ENCODE assay signal across 8 cellular contexts in the genomic region with DNA sequence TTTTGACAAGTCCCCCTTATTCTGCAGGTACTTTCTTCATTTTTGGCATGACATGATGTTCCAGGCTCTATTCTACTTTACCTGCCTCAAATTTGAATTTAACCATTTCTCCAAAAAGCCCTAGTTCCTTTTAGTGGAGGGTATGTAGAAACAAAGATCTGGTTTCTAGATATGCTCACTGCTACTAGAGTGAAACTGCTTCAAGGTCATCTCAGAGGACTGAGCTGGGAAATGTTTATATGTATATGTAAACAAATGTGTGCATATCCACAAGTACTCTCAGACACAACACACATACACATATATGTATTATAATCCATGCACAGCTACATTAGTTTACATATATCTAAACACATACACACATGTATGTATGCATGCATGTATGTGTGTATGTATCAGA.
"Had no signal": no experiment of that assay in that cellular context is flagged by ENCODE, and none has a peak within 500 bp of the region (broad histone marks: within the 10 kb centered on the region; RNA-seq: fewer than 3 reads in every experiment).

No MANE protein-coding gene starts in this region.

- H3K9ac ChIP-seq: KMS-11 had no signal

- H3K36me3 ChIP-seq: HAP-1 had no signal

- DNase-seq: HFFc6, IMR-90, KBM-7 had no signal

- H3K27ac ChIP-seq: KMS-11 had no signal

- H2AFZ ChIP-seq: GM23338 had no signal

- H3K4me1 ChIP-seq: HAP-1 had no signal

- ATAC-seq: GM23338, HCT116 had no signal

- H3K4me3 ChIP-seq: GM23338, HAP-1 had no signal

- FAIRE-seq: HTR-8/SVneo had no signal

- H3K9me3 ChIP-seq: HAP-1 had no signal

- H3K4me2 ChIP-seq: GM23338, KMS-11 had no signal
